Comparison of ENCODE assay signal across 15 cellular contexts in genomic region chr6:56689663-56690062, GRCh38. TPM values are rescaled to one million over a fixed set of nuclear protein-coding genes. Genes with fewer than 3 reads are reported as not detected.
DNase-seq lines count a peak whose midpoint lies in the region; ATAC-seq and TF ChIP-seq lines count a peak whose summit lies in the region.
"Had no signal": no experiment of that assay in that cellular context is flagged by ENCODE, and none has a peak within 500 bp of the region (broad histone marks: within the 10 kb centered on the region; RNA-seq: fewer than 3 reads in every experiment).

No MANE protein-coding gene starts in this region.

- ATAC-seq in SK-N-SH treated with all-trans-retinoic acid at 6 μM for 48 hours (no peak), RWPE2 (ENCODE audit: low read depth) (no peak)

- H3K9me2 ChIP-seq in SK-N-SH = no peaks in the 10 kb centered on the region

- DNase-seq in SK-N-SH = no peak
- no peak for DNase-seq in RWPE2 (ENCODE audit: low spot score)
- DNase-seq in fibroblast of the aortic adventitia (ENCODE audit: low read depth) = no peak
- no peak for DNase-seq in NCI-H2029 (lab: John Stamatoyannopoulos, UW)
- DNase-seq in HCEC 1CT = no peak
- DNase-seq in kidney tubule cell (ENCODE audit: low spot score) = no peak
- DNase-seq: activated naive CD4-positive, alpha-beta T cell treated with Interleukin-2 at 50 U/mL for 16 hours; Caco-2; NCI-H1105 treated with DMSO at 0.1 percent for 48 hours; NCI-H510A; nephron progenitor cell; T1000; trophoblast cell had no signal

- H3K27me3 ChIP-seq in SK-N-SH (ENCODE audit: insufficient read depth) (no peaks in the 10 kb centered on the region), RWPE2 (ENCODE audit: insufficient read depth, poor library complexity, severe bottlenecking) (no peaks in the 10 kb centered on the region)

- H3K4me2 ChIP-seq in SK-N-SH = peak overlapping the region; percentile 26; the same call in 1 of the 2 replicates

- CTCF ChIA-PET in SK-N-SH (lab: Yijun Ruan, JAX) = interaction anchor here (1.2 to 6.6 kb wide), 4 partner anchors 10 to 163 kb away, joined by 3 to 39 read pairs (median 10); no protein-coding TSS in a partner anchor

- peak overlapping the region in 1 of 2 experiments; percentile 46; a peak in 2 of 4 replicates for H3K27ac ChIP-seq in SK-N-SH (ENCODE audit: low read depth in 2 of 2, low read length in 1 of 2)
- peak overlapping the region; percentile 85 for H3K27ac ChIP-seq in RWPE2 (ENCODE audit: poor library complexity, severe bottlenecking)
- peak overlapping the region; percentile 37 for H3K27ac ChIP-seq in temporal lobe (ENCODE audit: low read depth, low read length)

- H3K36me3 ChIP-seq in SK-N-SH (replicated peaks in 1 of 2; ENCODE audit: control insufficient read depth in 1 of 2, insufficient read depth in 2 of 2, low read length in 1 of 2) (peaks cover 0 to 39% of the 10 kb centered on the region in 2 experiments), RWPE2 (ENCODE audit: low read depth) (no peaks in the 10 kb centered on the region)

- H3F3A ChIP-seq in SK-N-SH (replicated peaks; ENCODE audit: insufficient read depth) = peaks cover 28% of the 10 kb centered on the region

- peaks cover 87% of the 10 kb centered on the region for H3K79me2 ChIP-seq in SK-N-SH (ENCODE audit: insufficient read depth)

- TF ChIP-seq EP300 in SK-N-SH (IDR thresholded peaks at IDR 0.05; ENCODE audit: borderline replicate concordance in 1 of 2, low read depth in 1 of 2, low read length in 1 of 2) = no peak

- 100% methylated on average over 1 of the region's 1 CpG for WGBS in SK-N-SH (ENCODE audit: low lambda C conversion rate)

- TF ChIP-seq CTCF in SK-N-SH (IDR thresholded peaks at IDR 0.05) (no peak), RWPE2 (IDR thresholded peaks at IDR 0.05; ENCODE audit: poor library complexity, severe bottlenecking) (no peak), fibroblast of the aortic adventitia (IDR thresholded peaks at IDR 0.05; ENCODE audit: insufficient read depth, low read length) (no peak)

- POLR2A ChIA-PET in SK-N-SH (lab: Yijun Ruan, JAX) = no interaction called here

- H3K9ac ChIP-seq in SK-N-SH = no peak overlapping the region

- no peak for TF ChIP-seq RAD21 in SK-N-SH (IDR thresholded peaks at IDR 0.05; ENCODE audit: low read length)

- H3K4me1 ChIP-seq in SK-N-SH (ENCODE audit: control insufficient read depth in 1 of 2, insufficient read depth in 2 of 2, low read depth in 1 of 2, low read length in 1 of 2) = peaks cover 10 to 60% of the 10 kb centered on the region in 2 experiments
- H3K4me1 ChIP-seq in RWPE2 (ENCODE audit: insufficient read depth, poor library complexity, severe bottlenecking) = peaks cover 66% of the 10 kb centered on the region

- H3K9me3 ChIP-seq in SK-N-SH (no peaks in the 10 kb centered on the region), RWPE2 (ENCODE audit: severe bottlenecking) (no peaks in the 10 kb centered on the region)
- H3K9me3 ChIP-seq: Caco-2 had no signal

- H2AFZ ChIP-seq in SK-N-SH (ENCODE audit: low read depth) = no peak overlapping the region

- H4K20me1 ChIP-seq in SK-N-SH (ENCODE audit: insufficient read depth) = no peaks in the 10 kb centered on the region; the same call in 1 of the 2 replicates

- H3K4me3 ChIP-seq in SK-N-SH (ENCODE audit: low read depth in 2 of 2, low read length in 1 of 2) (no peak overlapping the region), RWPE2 (ENCODE audit: severe bottlenecking) (no peak overlapping the region), fibroblast of the aortic adventitia (ENCODE audit: low read depth, low read length) (peak overlapping the region; percentile 65)

TF ChIP-seq in SK-N-SH, 30 proteins besides CTCF, POLR2A, EP300 and RAD21:
- no peak for TF ChIP-seq TCF12 (IDR thresholded peaks at IDR 0.05)
- TF ChIP-seq CHD2 (IDR thresholded peaks at IDR 0.05; ENCODE audit: low read length, partially characterized antibody) = no peak
- no peak for TF ChIP-seq MAX (IDR thresholded peaks at IDR 0.05; ENCODE audit: low read depth)
- TF ChIP-seq GATA2 (CRISPR knock-in tag; IDR thresholded peaks at IDR 0.05) = no peak
- no peak for TF ChIP-seq GABPA (IDR thresholded peaks at IDR 0.05; ENCODE audit: low read depth)
- TF ChIP-seq MEF2A (IDR thresholded peaks at IDR 0.05; ENCODE audit: borderline replicate concordance, low read depth) = no peak
- no peak for TF ChIP-seq RCOR1 (IDR thresholded peaks at IDR 0.05; ENCODE audit: low read length)

TF ChIP-seq in SK-N-SH treated with all-trans-retinoic acid at 6 μM for 48 hours, 23 proteins besides CTCF, POLR2A, EP300 and RAD21 (continues in another document):
- TF ChIP-seq BACH2 (CRISPR knock-in tag; IDR thresholded peaks at IDR 0.05; ENCODE audit: borderline replicate concordance) (no peak), TOX (CRISPR knock-in tag; IDR thresholded peaks at IDR 0.05; ENCODE audit: borderline replicate concordance) (no peak), RARB (CRISPR knock-in tag; IDR thresholded peaks at IDR 0.05) (no peak), ARNTL (CRISPR knock-in tag; IDR thresholded peaks at IDR 0.05; ENCODE audit: borderline replicate concordance, low read depth) (no peak), CSDC2 (CRISPR knock-in tag; IDR thresholded peaks at IDR 0.05) (no peak), GLIS3 (CRISPR knock-in tag; IDR thresholded peaks at IDR 0.05) (no peak), ZFP30 (CRISPR knock-in tag; IDR thresholded peaks at IDR 0.05) (no peak), CSRNP3 (CRISPR knock-in tag; IDR thresholded peaks at IDR 0.05) (no peak), SNAI2 (CRISPR knock-in tag; IDR thresholded peaks at IDR 0.05) (no peak), OSR1 (CRISPR knock-in tag; IDR thresholded peaks at IDR 0.05) (no peak), ISL1 (CRISPR knock-in tag; IDR thresholded peaks at IDR 0.05) (no peak)
- TF ChIP-seq, protein P1, sequence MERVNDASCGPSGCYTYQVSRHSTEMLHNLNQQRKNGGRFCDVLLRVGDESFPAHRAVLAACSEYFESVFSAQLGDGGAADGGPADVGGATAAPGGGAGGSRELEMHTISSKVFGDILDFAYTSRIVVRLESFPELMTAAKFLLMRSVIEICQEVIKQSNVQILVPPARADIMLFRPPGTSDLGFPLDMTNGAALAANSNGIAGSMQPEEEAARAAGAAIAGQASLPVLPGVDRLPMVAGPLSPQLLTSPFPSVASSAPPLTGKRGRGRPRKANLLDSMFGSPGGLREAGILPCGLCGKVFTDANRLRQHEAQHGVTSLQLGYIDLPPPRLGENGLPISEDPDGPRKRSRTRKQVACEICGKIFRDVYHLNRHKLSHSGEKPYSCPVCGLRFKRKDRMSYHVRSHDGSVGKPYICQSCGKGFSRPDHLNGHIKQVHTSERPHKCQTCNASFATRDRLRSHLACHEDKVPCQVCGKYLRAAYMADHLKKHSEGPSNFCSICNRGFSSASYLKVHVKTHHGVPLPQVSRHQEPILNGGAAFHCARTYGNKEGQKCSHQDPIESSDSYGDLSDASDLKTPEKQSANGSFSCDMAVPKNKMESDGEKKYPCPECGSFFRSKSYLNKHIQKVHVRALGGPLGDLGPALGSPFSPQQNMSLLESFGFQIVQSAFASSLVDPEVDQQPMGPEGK (CRISPR knock-in tag; IDR thresholded peaks at IDR 0.05; ENCODE audit: borderline replicate concordance) = no peak
- TF ChIP-seq, protein P2, sequence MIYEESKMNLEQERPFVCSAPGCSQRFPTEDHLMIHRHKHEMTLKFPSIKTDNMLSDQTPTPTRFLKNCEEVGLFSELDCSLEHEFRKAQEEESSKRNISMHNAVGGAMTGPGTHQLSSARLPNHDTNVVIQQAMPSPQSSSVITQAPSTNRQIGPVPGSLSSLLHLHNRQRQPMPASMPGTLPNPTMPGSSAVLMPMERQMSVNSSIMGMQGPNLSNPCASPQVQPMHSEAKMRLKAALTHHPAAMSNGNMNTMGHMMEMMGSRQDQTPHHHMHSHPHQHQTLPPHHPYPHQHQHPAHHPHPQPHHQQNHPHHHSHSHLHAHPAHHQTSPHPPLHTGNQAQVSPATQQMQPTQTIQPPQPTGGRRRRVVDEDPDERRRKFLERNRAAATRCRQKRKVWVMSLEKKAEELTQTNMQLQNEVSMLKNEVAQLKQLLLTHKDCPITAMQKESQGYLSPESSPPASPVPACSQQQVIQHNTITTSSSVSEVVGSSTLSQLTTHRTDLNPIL (CRISPR knock-in tag; IDR thresholded peaks at IDR 0.05; ENCODE audit: low read depth) = no peak

RNA-seq across cellular contexts. Expression of gene DST, which starts 47.0 kb away (rescaled TPM):
- polyA plus RNA-seq in SK-N-SH (2012; rRNA removed) = 64.3 and 64.5 TPM in 2 replicates
- polyA plus RNA-seq in SK-N-SH (2012; cell fraction: cytosol; rRNA removed) = 52.4 and 54.5 TPM in 2 replicates
- 282 and 332 TPM in 2 replicates for polyA plus RNA-seq in SK-N-SH (2012; cell fraction: nucleus; rRNA removed)
- total RNA-seq in fibroblast of the aortic adventitia (ENCODE audit: low replicate concordance) (505 and 613 TPM in 2 replicates), temporal lobe (199 TPM)
